Comparison of ENCODE assay signal across 8 cellular contexts in the genomic region with DNA sequence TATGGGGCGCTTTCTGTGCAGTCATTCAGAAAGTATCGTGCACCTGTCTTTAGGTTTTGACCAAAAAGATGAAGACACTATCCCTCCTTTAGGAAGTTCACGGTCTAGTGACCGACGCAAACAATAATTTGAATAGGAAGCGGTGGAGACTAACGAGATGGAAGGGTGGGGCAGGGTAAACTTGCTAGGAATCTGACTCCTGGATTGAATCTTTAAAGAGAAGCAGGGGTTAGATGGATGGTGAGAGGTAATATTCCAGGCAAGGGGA. TPM values are rescaled to one million over a fixed set of nuclear protein-coding genes. Genes with fewer than 3 reads are reported as not detected.
A peak's percentile ranks its signal among the peaks of the same experiment; 100 is the strongest.
DNase-seq lines count a peak whose midpoint lies in the region; ATAC-seq, FAIRE-seq and TF ChIP-seq lines count a peak whose summit lies in the region.

No MANE protein-coding gene starts in this region.

- H3K27ac ChIP-seq in pancreas = peak overlapping the region; percentile 70 to 97 (median 91)

- intact Hi-C loops in pancreas (cut with DNase I) = no loop called here

- H3K27me3 ChIP-seq in pancreas = no peaks in the 10 kb centered on the region

- no peaks in the 10 kb centered on the region for H3K36me3 ChIP-seq in pancreas

- no peak for ATAC-seq in activated CD8-positive, alpha-beta memory T cell treated with anti-CD3 and anti-CD28 coated beads, Interleukin-2, amount 10 ng/mL, durations not matched to agents 7 days and 5 days
- no peak for ATAC-seq in effector memory CD8-positive, alpha-beta T cell (replicated peaks)
- ATAC-seq in pancreas (peak in 2 of 4 donors; percentile 1 to 2), GM18870 (IDR thresholded peaks at IDR 0.05; ENCODE audit: unreplicated experiment) (no peak)

- peaks cover 38% of the 10 kb centered on the region for H3K4me1 Mint-ChIP-seq in activated CD8-positive, alpha-beta memory T cell treated with anti-CD3 and anti-CD28 coated beads, Interleukin-2, amount 10 ng/mL, durations not matched to agents 7 days and 5 days
- peaks cover 28 to 45% of the 10 kb centered on the region in 2 donors for H3K4me1 Mint-ChIP-seq in effector memory CD8-positive, alpha-beta T cell (ENCODE audit: low read depth in 2 of 2)

- H3K9me3 ChIP-seq in pancreas = no peaks in the 10 kb centered on the region

- peaks cover 21% of the 10 kb centered on the region for H3K36me3 Mint-ChIP-seq in activated CD8-positive, alpha-beta memory T cell treated with anti-CD3 and anti-CD28 coated beads, Interleukin-2, amount 10 ng/mL, durations not matched to agents 7 days and 5 days
- peaks cover 19% of the 10 kb centered on the region for H3K36me3 Mint-ChIP-seq in effector memory CD8-positive, alpha-beta T cell (ENCODE audit: insufficient read depth)

- CTCF ChIA-PET in activated CD8-positive, alpha-beta memory T cell treated with anti-CD3 and anti-CD28 coated beads, Interleukin-2, amount 10 ng/mL, durations not matched to agents 7 days and 5 days (lab: Charles Lee) = interaction anchor here (0.8 to 2.0 kb wide), 3 partner anchors 9 to 65 kb away, joined by 3 to 13 read pairs (median 3); partner anchors contain the start of gene WDR7

- peaks cover 0 to 24% (median 18%) of the 10 kb centered on the region in 3 donors for H3K4me1 ChIP-seq in pancreas

- peak overlapping the region; percentile 1 to 98 (median 56) for H3K4me3 ChIP-seq in pancreas

- WGBS in pancreas, 2 donors = 13 to 20% methylated on average over 7 of the region's 7 CpGs

- peak overlapping the region; percentile 94 for H3K27ac Mint-ChIP-seq in activated CD8-positive, alpha-beta memory T cell treated with anti-CD3 and anti-CD28 coated beads, Interleukin-2, amount 10 ng/mL, durations not matched to agents 7 days and 5 days
- H3K27ac Mint-ChIP-seq in effector memory CD8-positive, alpha-beta T cell = peak overlapping the region; percentile 98 to 100

- H3K4me3 Mint-ChIP-seq in activated CD8-positive, alpha-beta memory T cell treated with anti-CD3 and anti-CD28 coated beads, Interleukin-2, amount 10 ng/mL, durations not matched to agents 7 days and 5 days = peak overlapping the region; percentile 97
- H3K4me3 Mint-ChIP-seq in effector memory CD8-positive, alpha-beta T cell = peak overlapping the region; percentile 100

- no peaks in the 10 kb centered on the region for H3K27me3 Mint-ChIP-seq in activated CD8-positive, alpha-beta memory T cell treated with anti-CD3 and anti-CD28 coated beads, Interleukin-2, amount 10 ng/mL, durations not matched to agents 7 days and 5 days
- no peaks in the 10 kb centered on the region for H3K27me3 Mint-ChIP-seq in effector memory CD8-positive, alpha-beta T cell

- FAIRE-seq in pancreas (lab: Jason Lieb, UNC) = no peak

- no peaks in the 10 kb centered on the region for H3K9me3 Mint-ChIP-seq in activated CD8-positive, alpha-beta memory T cell treated with anti-CD3 and anti-CD28 coated beads, Interleukin-2, amount 10 ng/mL, durations not matched to agents 7 days and 5 days (ENCODE audit: low read depth)
- H3K9me3 Mint-ChIP-seq in effector memory CD8-positive, alpha-beta T cell = peaks cover 5 to 8% of the 10 kb centered on the region in 2 donors

- no peak for DNase-seq in activated CD8-positive, alpha-beta memory T cell treated with anti-CD3 and anti-CD28 coated beads, Interleukin-2, amount 10 ng/mL, durations not matched to agents 7 days and 5 days
- DNase-seq in activated CD8-positive, alpha-beta memory T cell treated with anti-CD3 and anti-CD28 coated beads, Interleukin-2, amount 50 U/mL, for 48 hours = no peak
- DNase-seq in NCI-H526 (lab: John Stamatoyannopoulos, UW) (peak; percentile 73 to 75), pancreas (no peak)
- DNase-seq in effector memory CD8-positive, alpha-beta T cell = no peak
- no peak for DNase-seq in activated CD8-positive, alpha-beta memory T cell treated with anti-CD3 and anti-CD28 coated beads for 24 hours
- no peak for DNase-seq in activated CD4-positive, alpha-beta T cell treated with anti-CD3 and anti-CD28 coated beads for 4 hours

- no peak for TF ChIP-seq CTCF in pancreas (IDR thresholded peaks at IDR 0.05)

RNA-seq across cellular contexts. Expression of gene TXNL1, which starts 0.6 kb away (rescaled TPM):
- total RNA-seq in activated CD8-positive, alpha-beta memory T cell treated with anti-CD3 and anti-CD28 coated beads, Interleukin-2, amount 10 ng/mL, durations not matched to agents 7 days and 5 days = 10 to 100 TPM; 42.5 to 61.2 TPM
- total RNA-seq in pancreas = 10 to 100 TPM; 33.0 to 46.5 (median 35.7) TPM
- polyA plus RNA-seq in pancreas = 10 to 100 TPM; 36.0 to 42.9 TPM

RNA-seq across cellular contexts. Expression of gene WDR7, which starts 12.1 kb away (rescaled TPM):
- total RNA-seq in activated CD8-positive, alpha-beta memory T cell treated with anti-CD3 and anti-CD28 coated beads, Interleukin-2, amount 10 ng/mL, durations not matched to agents 7 days and 5 days = 10 to 100 TPM; 35.9 to 43.3 TPM
- total RNA-seq in pancreas = 10 to 100 TPM in 4 of 6 donors, 1 to 10 TPM in 2; 6.7 to 14.4 (median 10.9) TPM
- polyA plus RNA-seq in pancreas = 1 to 10 TPM; 2.5 to 4.3 TPM

Comparison
In these comparisons a context has a peak if more than half of its experiments do, and no peak if none do; other contexts are left out.
1. DNase-seq: peak in NCI-H526 (2 of 2); none in activated CD8-positive, alpha-beta memory T cell treated with anti-CD3 and anti-CD28 coated beads, Interleukin-2, amount 10 ng/mL, durations not matched to agents 7 days and 5 days (single experiment), activated CD8-positive, alpha-beta memory T cell treated with anti-CD3 and anti-CD28 coated beads, Interleukin-2, amount 50 U/mL, for 48 hours (single experiment), effector memory CD8-positive, alpha-beta T cell (0 of 3), pancreas (0 of 6), activated CD8-positive, alpha-beta memory T cell treated with anti-CD3 and anti-CD28 coated beads for 24 hours (single experiment) and activated CD4-positive, alpha-beta T cell treated with anti-CD3 and anti-CD28 coated beads for 4 hours (0 of 2).